In the genomic region with DNA sequence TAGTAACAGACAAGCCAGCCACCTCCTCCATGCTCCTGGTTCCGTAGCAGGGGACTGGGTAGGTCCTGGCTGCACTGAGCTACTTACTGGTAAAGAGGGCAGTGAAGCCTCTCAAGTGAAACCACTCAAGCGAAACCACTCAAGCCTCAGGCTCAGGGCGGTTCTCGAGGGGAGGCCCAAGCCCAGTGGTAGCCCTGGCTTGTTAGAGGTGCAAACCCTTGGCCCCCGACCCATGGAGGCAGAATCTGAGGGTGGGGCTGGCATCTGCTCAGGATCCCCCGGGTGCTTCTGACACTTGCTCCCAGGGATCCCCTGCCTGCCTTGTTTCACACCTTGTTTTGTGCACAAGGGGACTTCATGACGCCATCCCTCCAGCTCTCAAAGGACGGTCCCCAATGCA, we compare ENCODE assay signal across 16 cellular contexts.
A peak's percentile ranks its signal among the peaks of the same experiment; 100 is the strongest.
DNase-seq lines count a peak whose midpoint lies in the region; ATAC-seq, FAIRE-seq and TF ChIP-seq lines count a peak whose summit lies in the region.
"Had no signal": no experiment of that assay in that cellular context is flagged by ENCODE, and none has a peak within 500 bp of the region (broad histone marks: within the 10 kb centered on the region; RNA-seq: fewer than 3 reads in every experiment).

No MANE protein-coding gene starts in this region.

- H3K79me2 ChIP-seq in GM12878 (ENCODE audit: control insufficient read depth, insufficient read depth, low read length): no peaks in the 10 kb centered on the region

- H3K36me3 ChIP-seq in GM12878 (ENCODE audit: control insufficient read depth in 2 of 2, insufficient read depth in 2 of 2, low read length in 1 of 2) (no peaks in the 10 kb centered on the region), spleen (no peaks in the 10 kb centered on the region)

- no peaks in the 10 kb centered on the region for H3K36me3 Mint-ChIP-seq in activated naive CD4-positive, alpha-beta T cell treated with anti-CD3 and anti-CD28 coated beads, Interleukin-2, amount 50 U/mL, for 72 hours
- H3K36me3 Mint-ChIP-seq in Calu3 (ENCODE audit: insufficient read depth, unreplicated experiment): no peaks in the 10 kb centered on the region

- no peak for TF ChIP-seq CTCF in GM12865 (IDR thresholded peaks at IDR 0.05; ENCODE audit: insufficient read depth, low read depth, low read length, missing control alignments)
- no peak for TF ChIP-seq CTCF in GM12878 (IDR thresholded peaks at IDR 0.05 in 2 of 3, conservative IDR thresholded peaks at IDR 0.05 in 1 of 3; ENCODE audit: control insufficient read depth in 2 of 3, extremely low read depth in 1 of 3, insufficient read depth in 1 of 3, low read depth in 3 of 3, low read length in 3 of 3)
- no peak for TF ChIP-seq CTCF in spleen (IDR thresholded peaks at IDR 0.05 in 8 of 11, conservative IDR thresholded peaks at IDR 0.05 in 3 of 11)
- TF ChIP-seq CTCF in Calu3 (IDR thresholded peaks at IDR 0.05; ENCODE audit: unreplicated experiment): no peak

- ATAC-seq in GM12878: no peak
- no peak for ATAC-seq in activated naive CD4-positive, alpha-beta T cell treated with anti-CD3 and anti-CD28 coated beads, Interleukin-2, amount 50 U/mL, for 72 hours
- no peak for ATAC-seq in HG03460 (IDR thresholded peaks at IDR 0.05; ENCODE audit: unreplicated experiment)

- no peak overlapping the region for H3K9ac ChIP-seq in GM12878 (ENCODE audit: control insufficient read depth, insufficient read depth, low read length)

- no peak for TF ChIP-seq EP300 in GM12878 (IDR thresholded peaks at IDR 0.05; ENCODE audit: borderline replicate concordance in 1 of 2, control insufficient read depth in 1 of 2, low read depth in 2 of 2, low read length in 2 of 2)

- WGBS in GM12878 (ENCODE audit: insufficient coverage, insufficient replicate concordance, low lambda C conversion rate, missing lambda C conversion rate): 10% methylated on average over 8 of the region's 8 CpGs
- WGBS in spleen, 5 donors: 75 to 90% (median 83%) methylated on average over 2 to 8 of the region's 8 CpGs

- in situ Hi-C loops in GM12878 (cut with MboI): no loop called here

- no peak for TF ChIP-seq RAD21 in GM12878 (IDR thresholded peaks at IDR 0.05; ENCODE audit: insufficient read depth, low read depth, low read length)

- intact Hi-C loops in GM12878 (cut with micrococcal nuclease; ENCODE audit: unreplicated experiment): no loop called here
- intact Hi-C loops in spleen (cut with DNase I; ENCODE audit: low total_unique reads): no loop called here
- intact Hi-C loops in Calu3 (cut with micrococcal nuclease; ENCODE audit: unreplicated experiment): no loop called here

- CTCF ChIA-PET in GM12878 (lab: Yijun Ruan, JAX) (no interaction called here), Calu3 (lab: Charles Lee) (no interaction called here)

- no peak overlapping the region for H2AFZ ChIP-seq in GM12878 (ENCODE audit: control insufficient read depth, low read depth, low read length)

- H3K4me1 ChIP-seq in GM12878 (ENCODE audit: control insufficient read depth, insufficient read depth, low read length) (no peaks in the 10 kb centered on the region), spleen (no peaks in the 10 kb centered on the region)

- no peak overlapping the region for H3K27ac Mint-ChIP-seq in activated naive CD4-positive, alpha-beta T cell treated with anti-CD3 and anti-CD28 coated beads, Interleukin-2, amount 50 U/mL, for 72 hours
- H3K27ac Mint-ChIP-seq in Calu3 (ENCODE audit: unreplicated experiment): no peak overlapping the region
- H3K27ac Mint-ChIP-seq: HFFc6 had no signal

- H3K4me2 ChIP-seq in GM12878 (ENCODE audit: control insufficient read depth, insufficient read depth): no peak overlapping the region

- no peaks in the 10 kb centered on the region for H3K9me3 ChIP-seq in GM12878 (replicated peaks; ENCODE audit: control insufficient read depth, insufficient read depth, low read length)
- no peaks in the 10 kb centered on the region for H3K9me3 ChIP-seq in spleen

- SMC1A ChIA-PET in GM12878 (lab: Charles Lee; ENCODE audit: uncharacterized antibody, unreplicated experiment): no interaction called here

- FAIRE-seq in GM12878 (lab: Jason Lieb, UNC): no peak
- FAIRE-seq: GM19239 had no signal

- H4K20me1 ChIP-seq in GM12878 (ENCODE audit: control insufficient read depth, insufficient read depth): no peaks in the 10 kb centered on the region

- H3K4me3 Mint-ChIP-seq in Calu3 (ENCODE audit: low read depth, unreplicated experiment): no peak overlapping the region
- H3K4me3 Mint-ChIP-seq: HFFc6 had no signal

- H3K4me3 ChIP-seq in GM12865 (ENCODE audit: low read depth, low read length) (no peak overlapping the region), GM12878 (no peak overlapping the region), spleen (no peak overlapping the region)

- H3K9me3 Mint-ChIP-seq in activated naive CD4-positive, alpha-beta T cell treated with anti-CD3 and anti-CD28 coated beads, Interleukin-2, amount 50 U/mL, for 72 hours: no peaks in the 10 kb centered on the region
- H3K9me3 Mint-ChIP-seq in Calu3 (ENCODE audit: low read depth, unreplicated experiment): no peaks in the 10 kb centered on the region

- H3K27ac ChIP-seq in GM12878 (ENCODE audit: control insufficient read depth, insufficient read depth) (no peak overlapping the region), spleen (no peak overlapping the region)

- DNase-seq in NCI-H187 (lab: John Stamatoyannopoulos, UW): peak; percentile 23 to 24
- DNase-seq in NCI-H187 treated with DMSO at 0.1 percent for 48 hours (lab: John Stamatoyannopoulos, UW): no peak
- peak; percentile 9 for DNase-seq in GM12865 (ENCODE audit: low read depth)
- no peak for DNase-seq in GM12878 (ENCODE audit: low read depth, low spot score)
- peak; percentile 54 for DNase-seq in spleen
- no peak for DNase-seq in activated naive CD4-positive, alpha-beta T cell treated with anti-CD3 and anti-CD28 coated beads, Interleukin-2, amount 50 U/mL, for 72 hours (ENCODE audit: low spot score in 2 of 2)
- no peak for DNase-seq in Calu3
- DNase-seq: C1 segment of cervical spinal cord, DMS 273 treated with DMSO at 0.1 percent for 48 hours, HFFc6, NCI-H1417 treated with DMSO at 0.1 percent for 48 hours, NCI-H226, NCI-H526 treated with DMSO at 0.1 percent for 48 hours, OCI-M1 had no signal

- TF ChIP-seq POLR2A in GM12878 (IDR thresholded peaks at IDR 0.05; ENCODE audit: low read depth, low read length) (no peak), spleen (IDR thresholded peaks at IDR 0.05) (no peak)

- no TSS peak for BruUV-seq in GM12878 (replicated peaks; lab: Mats Ljungman, UMichigan)
- BruUV-seq in Calu3 (replicated peaks; lab: Mats Ljungman, UMichigan): no TSS peak

- H3K27me3 Mint-ChIP-seq in Calu3 (ENCODE audit: unreplicated experiment): peaks cover 11% of the 10 kb centered on the region

- RAD21 ChIA-PET in GM12878 (lab: Charles Lee; ENCODE audit: unreplicated experiment): no interaction called here

- POLR2A ChIA-PET in GM12878 (lab: Charles Lee): no interaction called here

- H3K27me3 ChIP-seq in GM12878 (replicated peaks in 1 of 2; ENCODE audit: control insufficient read depth in 2 of 2, insufficient read depth in 2 of 2, low read length in 1 of 2) (peaks cover 0 to 3% of the 10 kb centered on the region in 2 experiments; a peak in 2 of 4 replicates), spleen (replicated peaks in 1 of 7) (peaks cover 0 to 42% (median 0%) of the 10 kb centered on the region in 7 donors)

- H3K4me1 Mint-ChIP-seq in Calu3 (ENCODE audit: low read depth, unreplicated experiment): no peaks in the 10 kb centered on the region

TF ChIP-seq in GM12878, 131 proteins besides CTCF, POLR2A, EP300 and RAD21:
- TF ChIP-seq MTA3 (IDR thresholded peaks at IDR 0.05; ENCODE audit: borderline replicate concordance, low read length): no peak
- TF ChIP-seq PAX5 (IDR thresholded peaks at IDR 0.05; ENCODE audit: borderline replicate concordance, low read depth, low read length): peak; percentile 24; the same call in 1 of the 2 replicates

Comparison
In these comparisons a context has a peak if more than half of its experiments do, and no peak if none do; other contexts are left out.
1. DNase-seq: peak in NCI-H187 (2 of 2), GM12865 (single experiment) and spleen (single experiment); none in NCI-H187 treated with DMSO at 0.1 percent for 48 hours (single experiment), GM12878 (single experiment), activated naive CD4-positive, alpha-beta T cell treated with anti-CD3 and anti-CD28 coated beads, Interleukin-2, amount 50 U/mL, for 72 hours (0 of 2) and Calu3 (single experiment).